In genomic region chr19:49677901-49678674, GRCh38 we compare ENCODE assay signal across 8 cellular contexts. TPM values are rescaled to one million over a fixed set of nuclear protein-coding genes. Genes with fewer than 3 reads are reported as not detected.
DNase-seq lines count a peak whose midpoint lies in the region; ATAC-seq and TF ChIP-seq lines count a peak whose summit lies in the region.

No MANE protein-coding gene starts in this region.

- H3K27me3 ChIP-seq in left lung: no peaks in the 10 kb centered on the region

- peak; percentile 3 for ATAC-seq in left lung
- ATAC-seq in HG02678 (IDR thresholded peaks at IDR 0.05; ENCODE audit: unreplicated experiment): no peak

- H3K4me1 ChIP-seq in left lung: peaks cover 21 to 44% of the 10 kb centered on the region in 2 donors

- peak; percentile 11 for DNase-seq in SKM-1 treated with dmso at 0.1 percent for 144 hours (lab: John Stamatoyannopoulos, UW; ENCODE audit: unreplicated experiment)
- DNase-seq in SKM-1 (lab: John Stamatoyannopoulos, UW; ENCODE audit: unreplicated experiment): no peak
- peak; percentile 73 for DNase-seq in NCI-H2171 treated with DMSO at 0.1 percent for 48 hours (lab: John Stamatoyannopoulos, UW)
- peak; percentile 75 for DNase-seq in activated CD4-positive, CD25-positive, alpha-beta regulatory T cell treated with anti-CD3 and anti-CD28 coated beads, Interleukin-2, amount 50 U/mL, for 72 hours
- peak; percentile 61 for DNase-seq in cerebellum (ENCODE audit: low spot score)
- DNase-seq in left lung: peak; percentile 74 to 80
- peak; percentile 86 for DNase-seq in stimulated activated CD4-positive, alpha-beta T cell treated with anti-CD3 and anti-CD28 coated beads, Interleukin-4, amount 100 ng/mL, for 24 hours

- no peaks in the 10 kb centered on the region for H3K9me3 ChIP-seq in left lung

- H3K27ac ChIP-seq in left lung: peak overlapping the region; percentile 86 to 95

- peaks cover 0 to 27% of the 10 kb centered on the region in 2 donors for H3K36me3 ChIP-seq in left lung

- TF ChIP-seq CTCF in left lung (IDR thresholded peaks at IDR 0.05): peak; percentile 53 to 58

- intact Hi-C loops in left lung (cut with DNase I): no loop called here

- H3K4me3 ChIP-seq in left lung: peak overlapping the region; percentile 99 to 100

RNA-seq across cellular contexts. Expression of gene PRMT1, which starts 1.0 kb away (rescaled TPM):
- total RNA-seq in cerebellum: 147 TPM
- total RNA-seq in left lung: 100 to 1,000 TPM in 1 of 2 donors, 10 to 100 TPM in 1; 79.3 to 137 TPM

RNA-seq across cellular contexts. Expression of gene ADM5, which starts 11.3 kb away (rescaled TPM):
- 1.5 TPM for total RNA-seq in cerebellum
- 1 to 10 TPM in 1 of 2 donors, under 1 TPM in 1; 0.93 to 2.0 TPM for total RNA-seq in left lung

RNA-seq across cellular contexts. Expression of gene BCL2L12, which starts 12.4 kb away (rescaled TPM):
- total RNA-seq in cerebellum (1.2 TPM), left lung (10 to 100 TPM; 20.6 to 22.2 TPM)

RNA-seq across cellular contexts. Expression of gene IRF3, which starts 12.4 kb away (rescaled TPM):
- total RNA-seq in cerebellum: 11.3 TPM
- 10 to 100 TPM; 81.2 to 93.6 TPM for total RNA-seq in left lung

RNA-seq across cellular contexts. Expression of gene CPT1C, which starts 12.8 kb away (rescaled TPM):
- total RNA-seq in cerebellum (31.0 TPM), left lung (10 to 100 TPM in 1 of 2 donors, 1 to 10 TPM in 1; 6.2 to 11.3 TPM)
